8 cellular contexts compared by ENCODE assay signal in the genomic region with DNA sequence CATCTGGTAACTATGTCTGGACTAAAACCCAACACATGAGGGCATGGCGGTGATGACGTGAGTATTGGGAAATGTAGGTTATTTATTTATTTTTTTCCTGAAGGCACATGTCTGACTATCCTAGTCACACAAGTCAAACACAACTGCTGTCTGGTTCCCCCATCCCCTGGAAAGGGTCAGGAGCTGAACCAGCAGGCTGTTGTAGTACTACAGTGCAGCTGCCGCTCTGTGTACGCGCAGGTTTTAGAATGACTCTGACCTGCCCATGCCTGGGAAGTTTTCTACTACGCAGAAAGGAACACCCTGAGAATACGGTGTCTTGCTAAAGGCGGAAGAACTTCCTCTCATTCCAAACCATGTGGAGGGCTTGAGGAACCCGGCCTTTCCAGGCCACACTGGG. TPM values are rescaled to one million over a fixed set of nuclear protein-coding genes. Genes with fewer than 3 reads are reported as not detected.
DNase-seq lines count a peak whose midpoint lies in the region; ATAC-seq and TF ChIP-seq lines count a peak whose summit lies in the region.

No MANE protein-coding gene starts in this region.

- TF ChIP-seq CTCF in PC-3 (conservative IDR thresholded peaks at IDR 0.05; ENCODE audit: low read depth, low read length), result no peak
- no peak for TF ChIP-seq CTCF in heart right ventricle (IDR thresholded peaks at IDR 0.05)

- BruUV-seq in PC-3 (replicated peaks; lab: Mats Ljungman, UMichigan), result no TSS peak

- H3K4me3 ChIP-seq in PC-3 (ENCODE audit: low read length) (peak overlapping the region; percentile 78), heart right ventricle (peak overlapping the region; percentile 63 to 91 (median 82))

- peak overlapping the region; percentile 93 to 97 for H3K27ac Mint-ChIP-seq in activated naive CD4-positive, alpha-beta T cell treated with anti-CD3 and anti-CD28 coated beads, Interleukin-2, amount 50 U/mL, for 72 hours

- DNase-seq in DMS 273 treated with DMSO at 0.1 percent for 48 hours (lab: John Stamatoyannopoulos, UW) (peak; percentile 9), PC-3 (peak; percentile 68), heart right ventricle (no peak), sciatic nerve (ENCODE audit: low spot score) (no peak), NCI-H1048 (lab: John Stamatoyannopoulos, UW) (no peak)
- DNase-seq in activated naive CD4-positive, alpha-beta T cell treated with anti-CD3 and anti-CD28 coated beads, Interleukin-2, amount 50 U/mL, for 72 hours (ENCODE audit: low spot score in 2 of 2), result peak; percentile 55 to 63

- H3K27ac ChIP-seq in PC-3 (ENCODE audit: low read length) (peak overlapping the region; percentile 49), heart right ventricle (peak overlapping the region; percentile 67 to 90 (median 82))

- intact Hi-C loops in PC-3 (cut with micrococcal nuclease) (no loop called here), heart right ventricle (cut with DNase I) (loop anchor here in 1 of 10 donors (10.0 kb wide), 1 partner anchor 110 kb away; no protein-coding TSS in a partner anchor), sciatic nerve (cut with DNase I) (no loop called here)

- peaks cover 4% of the 10 kb centered on the region; the same call in 1 of the 2 replicates for H3K36me3 ChIP-seq in PC-3 (ENCODE audit: low read depth, low read length)
- H3K36me3 ChIP-seq in heart right ventricle, result no peaks in the 10 kb centered on the region

- H3F3A ChIP-seq in PC-3 (ENCODE audit: low read length, unreplicated experiment), result no peaks in the 10 kb centered on the region

- CTCF ChIA-PET in PC-3 (lab: Charles Lee), result no interaction called here

- H3K4me1 ChIP-seq in PC-3 (ENCODE audit: insufficient read depth, low read length) (peaks cover 24% of the 10 kb centered on the region; the same call in 1 of the 2 replicates), heart right ventricle (peaks cover 3 to 28% (median 13%) of the 10 kb centered on the region in 9 donors)

- peaks cover 44% of the 10 kb centered on the region for H4K20me1 ChIP-seq in PC-3 (ENCODE audit: low read length)

- H2AFZ ChIP-seq in PC-3 (ENCODE audit: low read length), result peak overlapping the region; percentile 44

- H3K79me2 ChIP-seq in PC-3 (ENCODE audit: low read length), result peaks cover 60% of the 10 kb centered on the region

- ATAC-seq in GM19455 (IDR thresholded peaks at IDR 0.05; ENCODE audit: unreplicated experiment) (peak; percentile 27), HG03521 (IDR thresholded peaks at IDR 0.05; ENCODE audit: unreplicated experiment) (peak; percentile 17), PC-3 (peak; percentile 29), heart right ventricle (peak; percentile 34 to 63 (median 46)), sciatic nerve (peak; percentile 47)
- ATAC-seq in activated naive CD4-positive, alpha-beta T cell treated with anti-CD3 and anti-CD28 coated beads, Interleukin-2, amount 50 U/mL, for 72 hours, result peak; percentile 27 to 50

- H3K36me3 Mint-ChIP-seq in activated naive CD4-positive, alpha-beta T cell treated with anti-CD3 and anti-CD28 coated beads, Interleukin-2, amount 50 U/mL, for 72 hours, result peaks cover 23 to 44% of the 10 kb centered on the region in 2 donors

- H3K9me2 ChIP-seq in PC-3 (replicated peaks; ENCODE audit: low read length), result no peaks in the 10 kb centered on the region

- H3K27me3 ChIP-seq in PC-3 (ENCODE audit: low read length) (no peaks in the 10 kb centered on the region), heart right ventricle (peaks cover 0 to 11% (median 0%) of the 10 kb centered on the region in 7 donors)

- no peaks in the 10 kb centered on the region for H3K9me3 ChIP-seq in PC-3 (ENCODE audit: low read length)
- H3K9me3 ChIP-seq in heart right ventricle, result no peaks in the 10 kb centered on the region

- 27% methylated on average over 9 of the region's 9 CpGs for WGBS in heart right ventricle, 2 donors

- H3K9ac ChIP-seq in PC-3 (ENCODE audit: low read length), result peak overlapping the region; percentile 96

- POLR2A ChIA-PET in PC-3 (lab: Charles Lee; ENCODE audit: unreplicated experiment), result no interaction called here

- H3K4me2 ChIP-seq in PC-3 (ENCODE audit: low read length), result peak overlapping the region; percentile 84

- H3K9me3 Mint-ChIP-seq in activated naive CD4-positive, alpha-beta T cell treated with anti-CD3 and anti-CD28 coated beads, Interleukin-2, amount 50 U/mL, for 72 hours, result no peaks in the 10 kb centered on the region

RNA-seq across cellular contexts. Expression of a gene that starts 1.2 kb away (rescaled TPM):
- total RNA-seq in PC-3 (2014; rRNA removed) (19.5 and 29.3 TPM in 2 replicates), heart right ventricle (10 to 100 TPM; 11.4 to 29.2 (median 17.4) TPM), sciatic nerve (34.6 TPM)
- total RNA-seq in activated naive CD4-positive, alpha-beta T cell treated with anti-CD3 and anti-CD28 coated beads, Interleukin-2, amount 50 U/mL, for 72 hours, result 10 to 100 TPM; 63.8 to 92.7 TPM
- 10 to 100 TPM in 1 of 2 donors, 1 to 10 TPM in 1; 3.8 to 18.7 TPM for polyA plus RNA-seq in heart right ventricle

Comparison
In these comparisons a context has a peak if more than half of its experiments do, and no peak if none do; other contexts are left out.
1. DNase-seq: peak in DMS 273 treated with DMSO at 0.1 percent for 48 hours (single experiment), PC-3 (single experiment) and activated naive CD4-positive, alpha-beta T cell treated with anti-CD3 and anti-CD28 coated beads, Interleukin-2, amount 50 U/mL, for 72 hours (2 of 2); none in heart right ventricle (0 of 2), sciatic nerve (single experiment) and NCI-H1048 (single experiment).
2. Peak in every context shown above with its lines, with median percentiles within 50 percentile points of each other: ATAC-seq.